8 cellular contexts compared by ENCODE assay signal in genomic region chr11:65540290-65541092, GRCh38. TPM values are rescaled to one million over a fixed set of nuclear protein-coding genes. Genes with fewer than 3 reads are reported as not detected.
A peak's percentile ranks its signal among the peaks of the same experiment; 100 is the strongest.
DNase-seq lines count a peak whose midpoint lies in the region; ATAC-seq and TF ChIP-seq lines count a peak whose summit lies in the region.

No MANE protein-coding gene starts in this region.

- H3K9me3 Mint-ChIP-seq in Calu3 (ENCODE audit: low read depth, unreplicated experiment) (no peaks in the 10 kb centered on the region), nephron progenitor cell (no peaks in the 10 kb centered on the region)
- H3K9me3 Mint-ChIP-seq in activated T-helper 2 cell treated with anti-CD3 and anti-CD28 coated beads, Interferon-gamma antibody, Interleukin-2, Interleukin-4, amounts not matched to agents 10 μg/mL and 5 μg/mL and 100 μg/mL, durations not matched to agents 14 hours and 24 hours and 36 hours, result no peaks in the 10 kb centered on the region
- H3K9me3 Mint-ChIP-seq in stimulated activated naive CD8-positive, alpha-beta T cell treated with anti-CD3 and anti-CD28 coated beads, Interleukin-15, amount 100 ng/mL, for 72 hours, result no peaks in the 10 kb centered on the region

- intact Hi-C loops in Calu3 (cut with micrococcal nuclease; ENCODE audit: unreplicated experiment), result loop anchor here (2.0 kb wide), 1 partner anchor 30 kb away; the partner anchor contains the start of gene ZNRD2
- intact Hi-C loops in activated T-helper 2 cell treated with anti-CD3 and anti-CD28 coated beads, Interferon-gamma antibody, Interleukin-2, Interleukin-4, amounts not matched to agents 10 μg/mL and 5 μg/mL and 100 μg/mL, durations not matched to agents 14 hours and 24 hours and 36 hours (cut with micrococcal nuclease), result loop anchor here (1.0 to 2.0 kb wide), 4 partner anchors 16 to 74 kb away; partner anchors contain the start of genes MAP3K11, PCNX3, SCYL1 and ZNRD2

- H3K4me3 Mint-ChIP-seq in Calu3 (ENCODE audit: low read depth, unreplicated experiment), result peak overlapping the region; percentile 62
- H3K4me3 Mint-ChIP-seq in activated T-helper 2 cell treated with anti-CD3 and anti-CD28 coated beads, Interferon-gamma antibody, Interleukin-2, Interleukin-4, amounts not matched to agents 10 μg/mL and 5 μg/mL and 100 μg/mL, durations not matched to agents 14 hours and 24 hours and 36 hours (ENCODE audit: low read depth), result peak overlapping the region; percentile 81
- peak overlapping the region; percentile 70 for H3K4me3 Mint-ChIP-seq in nephron progenitor cell
- H3K4me3 Mint-ChIP-seq in stimulated activated naive CD8-positive, alpha-beta T cell treated with anti-CD3 and anti-CD28 coated beads, Interleukin-15, amount 100 ng/mL, for 72 hours, result peak overlapping the region; percentile 85

- H3K4me3 ChIP-seq in fibroblast of pulmonary artery (replicated peaks; ENCODE audit: low read depth, low read length), result peak overlapping the region; percentile 55

- DNase-seq in Calu3 (peak; percentile 90), HS-5 (ENCODE audit: low read depth) (peak; percentile 47), RKO (ENCODE audit: low spot score) (peak; percentile 89), fibroblast of pulmonary artery (ENCODE audit: low read depth) (peak; percentile 88), nephron progenitor cell (peak; percentile 90)
- peak; percentile 86 for DNase-seq in activated T-helper 2 cell treated with anti-CD3 and anti-CD28 coated beads, Interferon-gamma antibody, Interleukin-2, Interleukin-4, amounts not matched to agents 10 μg/mL and 5 μg/mL and 100 μg/mL, durations not matched to agents 14 hours and 24 hours and 36 hours (ENCODE audit: low spot score)
- DNase-seq in stimulated activated naive CD8-positive, alpha-beta T cell treated with anti-CD3 and anti-CD28 coated beads, Interleukin-15, amount 100 ng/mL, for 72 hours, result peak; percentile 88 to 94

- BruUV-seq in Calu3 (replicated peaks; lab: Mats Ljungman, UMichigan), result no TSS peak

- peak; percentile 46 for ATAC-seq in GM19468 (IDR thresholded peaks at IDR 0.05; ENCODE audit: extremely low read depth, unreplicated experiment)
- peak; percentile 84 for ATAC-seq in stimulated activated naive CD8-positive, alpha-beta T cell treated with anti-CD3 and anti-CD28 coated beads, Interleukin-15, amount 100 ng/mL, for 72 hours

- H3K27me3 Mint-ChIP-seq in Calu3 (ENCODE audit: unreplicated experiment) (no peaks in the 10 kb centered on the region), nephron progenitor cell (ENCODE audit: low read depth, poor library complexity) (peaks cover 66% of the 10 kb centered on the region)
- no peaks in the 10 kb centered on the region for H3K27me3 Mint-ChIP-seq in activated T-helper 2 cell treated with anti-CD3 and anti-CD28 coated beads, Interferon-gamma antibody, Interleukin-2, Interleukin-4, amounts not matched to agents 10 μg/mL and 5 μg/mL and 100 μg/mL, durations not matched to agents 14 hours and 24 hours and 36 hours (ENCODE audit: low read depth)
- H3K27me3 Mint-ChIP-seq in stimulated activated naive CD8-positive, alpha-beta T cell treated with anti-CD3 and anti-CD28 coated beads, Interleukin-15, amount 100 ng/mL, for 72 hours, result no peaks in the 10 kb centered on the region

- H3K27ac Mint-ChIP-seq in Calu3 (ENCODE audit: unreplicated experiment) (no peak overlapping the region), nephron progenitor cell (no peak overlapping the region)
- peak overlapping the region; percentile 70 for H3K27ac Mint-ChIP-seq in activated T-helper 2 cell treated with anti-CD3 and anti-CD28 coated beads, Interferon-gamma antibody, Interleukin-2, Interleukin-4, amounts not matched to agents 10 μg/mL and 5 μg/mL and 100 μg/mL, durations not matched to agents 14 hours and 24 hours and 36 hours
- no peak overlapping the region for H3K27ac Mint-ChIP-seq in stimulated activated naive CD8-positive, alpha-beta T cell treated with anti-CD3 and anti-CD28 coated beads, Interleukin-15, amount 100 ng/mL, for 72 hours

- peaks cover 22% of the 10 kb centered on the region for H3K4me1 Mint-ChIP-seq in Calu3 (ENCODE audit: low read depth, unreplicated experiment)
- H3K4me1 Mint-ChIP-seq in activated T-helper 2 cell treated with anti-CD3 and anti-CD28 coated beads, Interferon-gamma antibody, Interleukin-2, Interleukin-4, amounts not matched to agents 10 μg/mL and 5 μg/mL and 100 μg/mL, durations not matched to agents 14 hours and 24 hours and 36 hours (ENCODE audit: low read depth), result peaks cover 18% of the 10 kb centered on the region
- H3K4me1 Mint-ChIP-seq in nephron progenitor cell, result peaks cover 38% of the 10 kb centered on the region
- H3K4me1 Mint-ChIP-seq in stimulated activated naive CD8-positive, alpha-beta T cell treated with anti-CD3 and anti-CD28 coated beads, Interleukin-15, amount 100 ng/mL, for 72 hours, result peaks cover 29% of the 10 kb centered on the region

- H3K36me3 Mint-ChIP-seq in Calu3 (ENCODE audit: insufficient read depth, unreplicated experiment) (peaks cover 72% of the 10 kb centered on the region), nephron progenitor cell (ENCODE audit: low read depth) (peaks cover 24% of the 10 kb centered on the region)
- peaks cover 43% of the 10 kb centered on the region for H3K36me3 Mint-ChIP-seq in activated T-helper 2 cell treated with anti-CD3 and anti-CD28 coated beads, Interferon-gamma antibody, Interleukin-2, Interleukin-4, amounts not matched to agents 10 μg/mL and 5 μg/mL and 100 μg/mL, durations not matched to agents 14 hours and 24 hours and 36 hours (ENCODE audit: low read depth)

- peak; percentile 69 for TF ChIP-seq CTCF in Calu3 (IDR thresholded peaks at IDR 0.05; ENCODE audit: unreplicated experiment)
- peak; percentile 67 for TF ChIP-seq CTCF in fibroblast of pulmonary artery (IDR thresholded peaks at IDR 0.05; ENCODE audit: low read length, missing control alignments)
- peak; percentile 58 for TF ChIP-seq CTCF in nephron progenitor cell (IDR thresholded peaks at IDR 0.05)

- CTCF ChIA-PET in Calu3 (lab: Charles Lee), result interaction anchor here (0.7 to 2.9 kb wide), 6 partner anchors 12 to 53 kb away, joined by 3 to 39 read pairs (median 4); partner anchors contain the start of genes FAM89B, LTBP3 and ZNRD2

RNA-seq across cellular contexts. Expression of gene SCYL1, which starts 15.6 kb away (rescaled TPM):
- 47.8 and 53.6 TPM in 2 replicates for total RNA-seq in Calu3 (2022)
- 94.4 and 95.8 TPM in 2 replicates for total RNA-seq in activated T-helper 2 cell treated with anti-CD3 and anti-CD28 coated beads, Interferon-gamma antibody, Interleukin-2, Interleukin-4, amounts not matched to agents 10 μg/mL and 5 μg/mL and 100 μg/mL, durations not matched to agents 14 hours and 24 hours and 36 hours

RNA-seq across cellular contexts. Expression of gene LTBP3, which starts 17.7 kb away (rescaled TPM):
- total RNA-seq in Calu3 (2022), result 166 and 169 TPM in 2 replicates
- total RNA-seq in activated T-helper 2 cell treated with anti-CD3 and anti-CD28 coated beads, Interferon-gamma antibody, Interleukin-2, Interleukin-4, amounts not matched to agents 10 μg/mL and 5 μg/mL and 100 μg/mL, durations not matched to agents 14 hours and 24 hours and 36 hours, result 85.3 and 86.4 TPM in 2 replicates

RNA-seq across cellular contexts. Expression of gene ZNRD2, which starts 29.8 kb away (rescaled TPM):
- 40.7 and 45.3 TPM in 2 replicates for total RNA-seq in Calu3 (2022)
- 63.6 and 63.8 TPM in 2 replicates for total RNA-seq in activated T-helper 2 cell treated with anti-CD3 and anti-CD28 coated beads, Interferon-gamma antibody, Interleukin-2, Interleukin-4, amounts not matched to agents 10 μg/mL and 5 μg/mL and 100 μg/mL, durations not matched to agents 14 hours and 24 hours and 36 hours

RNA-seq across cellular contexts. Expression of gene FAM89B, which starts 31.8 kb away (rescaled TPM):
- 29.8 and 30.6 TPM in 2 replicates for total RNA-seq in Calu3 (2022)
- total RNA-seq in activated T-helper 2 cell treated with anti-CD3 and anti-CD28 coated beads, Interferon-gamma antibody, Interleukin-2, Interleukin-4, amounts not matched to agents 10 μg/mL and 5 μg/mL and 100 μg/mL, durations not matched to agents 14 hours and 24 hours and 36 hours, result 31.5 and 32.0 TPM in 2 replicates

RNA-seq across cellular contexts. Expression of gene EHBP1L1, which starts 35.4 kb away (rescaled TPM):
- total RNA-seq in Calu3 (2022), result 73.7 and 81.0 TPM in 2 replicates
- 163 and 168 TPM in 2 replicates for total RNA-seq in activated T-helper 2 cell treated with anti-CD3 and anti-CD28 coated beads, Interferon-gamma antibody, Interleukin-2, Interleukin-4, amounts not matched to agents 10 μg/mL and 5 μg/mL and 100 μg/mL, durations not matched to agents 14 hours and 24 hours and 36 hours

Comparison
In these comparisons a context has a peak if more than half of its experiments do, and no peak if none do; other contexts are left out.
1. Peak in every context shown above with its lines: DNase-seq, ATAC-seq and H3K4me3 ChIP-seq.